ENCODE assay signal across 9 cellular contexts in the genomic region with DNA sequence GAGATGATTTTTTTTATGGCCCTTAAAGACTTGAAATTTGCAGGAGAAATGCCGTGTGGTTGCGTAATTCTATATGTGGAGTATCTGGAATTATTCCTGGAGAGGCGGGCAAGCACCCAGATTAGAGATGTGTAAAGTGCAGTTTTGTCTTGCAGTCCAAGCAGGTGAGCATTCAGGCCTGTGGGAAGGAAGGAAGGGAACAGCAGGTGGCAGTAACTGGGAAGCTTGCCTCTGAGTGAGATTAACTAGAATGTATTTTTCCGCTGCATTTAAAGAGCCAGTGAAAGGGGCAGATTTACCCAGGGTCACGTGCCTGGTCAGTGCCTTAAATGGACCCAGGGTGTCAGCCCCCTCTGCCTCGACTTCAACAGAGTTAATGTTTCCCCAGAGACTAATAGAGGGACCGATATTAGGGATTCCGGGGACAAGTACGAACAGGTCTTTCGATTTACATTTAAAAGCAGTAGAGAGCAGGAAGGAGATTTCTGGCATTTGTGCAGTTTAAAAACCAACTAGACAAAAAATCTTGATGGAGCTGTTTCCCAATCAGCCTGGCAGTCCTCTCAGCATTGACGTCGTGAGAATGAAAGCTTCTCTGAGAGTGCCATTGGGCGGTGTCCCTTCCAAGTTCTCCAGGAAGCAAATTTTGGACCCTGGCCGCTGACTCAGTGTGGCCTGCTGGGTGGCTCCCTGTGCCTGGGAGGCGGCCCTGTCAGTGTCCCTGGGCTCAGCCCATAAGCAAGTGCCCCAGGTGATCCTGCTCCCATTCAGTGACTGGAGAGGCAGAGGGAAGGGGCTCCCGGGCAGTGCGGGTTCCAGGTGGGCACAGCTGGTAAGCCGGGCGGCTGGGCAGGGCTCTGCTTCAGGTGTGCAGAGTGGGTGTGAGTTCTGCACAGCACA. TPM values are rescaled to one million over a fixed set of nuclear protein-coding genes. Genes with fewer than 3 reads are reported as not detected.
A peak's percentile ranks its signal among the peaks of the same experiment; 100 is the strongest.
DNase-seq lines count a peak whose midpoint lies in the region; ATAC-seq and TF ChIP-seq lines count a peak whose summit lies in the region.
"Had no signal": no experiment of that assay in that cellular context is flagged by ENCODE, and none has a peak within 500 bp of the region (broad histone marks: within the 10 kb centered on the region; RNA-seq: fewer than 3 reads in every experiment).

No MANE protein-coding gene starts in this region.

- no peaks in the 10 kb centered on the region for H3K36me3 ChIP-seq in heart right ventricle
- H3K36me3 ChIP-seq: BLaER1 had no signal

- TF ChIP-seq CTCF in VCaP (conservative IDR thresholded peaks at IDR 0.05) (peak; percentile 88), heart right ventricle (IDR thresholded peaks at IDR 0.05) (peak in 7 of 9 donors; percentile 26 to 61 (median 43))

- H3K27me3 ChIP-seq in heart right ventricle, result no peaks in the 10 kb centered on the region
- H3K27me3 ChIP-seq: BLaER1 had no signal

- H3K4me1 ChIP-seq in heart right ventricle, result peaks cover under 1 to 42% (median 30%) of the 10 kb centered on the region in 9 donors

- H3K27me3 Mint-ChIP-seq in natural killer cell treated with Interleukin-12 subunit alpha and Interleukin-12 subunit beta and Interleukin-15 and Interleukin-18, amount 100 ng/mL, for 72 hours, result no peaks in the 10 kb centered on the region

- H3K27ac ChIP-seq in VCaP (peak overlapping the region; percentile 5; the same call in 1 of the 2 replicates), heart right ventricle (peak overlapping the region in 4 of 10 donors; percentile 14 to 73 (median 23))
- H3K27ac ChIP-seq: BLaER1 had no signal

- peak; percentile 49 to 87 (median 70) for ATAC-seq in heart right ventricle
- ATAC-seq in natural killer cell treated with Interleukin-12 subunit alpha and Interleukin-12 subunit beta and Interleukin-15 and Interleukin-18, amount 100 ng/mL, for 72 hours, result no peak

- no peaks in the 10 kb centered on the region for H3K36me3 Mint-ChIP-seq in natural killer cell treated with Interleukin-12 subunit alpha and Interleukin-12 subunit beta and Interleukin-15 and Interleukin-18, amount 100 ng/mL, for 72 hours

- 71 to 82% methylated on average over 19 of the region's 19 CpGs for WGBS in heart right ventricle, 2 donors

- H3K27ac Mint-ChIP-seq in natural killer cell treated with Interleukin-12 subunit alpha and Interleukin-12 subunit beta and Interleukin-15 and Interleukin-18, amount 100 ng/mL, for 72 hours, result peak overlapping the region in 1 of 2 donors; percentile 18

- no peak overlapping the region for H3K4me3 Mint-ChIP-seq in natural killer cell treated with Interleukin-12 subunit alpha and Interleukin-12 subunit beta and Interleukin-15 and Interleukin-18, amount 100 ng/mL, for 72 hours

- no peaks in the 10 kb centered on the region for H3K9me3 Mint-ChIP-seq in natural killer cell treated with Interleukin-12 subunit alpha and Interleukin-12 subunit beta and Interleukin-15 and Interleukin-18, amount 100 ng/mL, for 72 hours

- no peak overlapping the region for H3K4me3 ChIP-seq in heart right ventricle
- H3K4me3 ChIP-seq: BLaER1 had no signal

- intact Hi-C loops in heart right ventricle (cut with DNase I), result loop anchor here in 8 of 10 donors (5.0 to 10.0 kb wide), 8 partner anchors 60 to 140 kb away; no protein-coding TSS in a partner anchor
- intact Hi-C loops in posterior vena cava (cut with DNase I), result loop anchor here in 1 of 2 donors (10.0 kb wide), 1 partner anchor 60 kb away; no protein-coding TSS in a partner anchor

- no peaks in the 10 kb centered on the region for H3K9me3 ChIP-seq in heart right ventricle
- H3K9me3 ChIP-seq: BLaER1 had no signal

- peaks cover 32% of the 10 kb centered on the region in 2 donors for H3K4me1 Mint-ChIP-seq in natural killer cell treated with Interleukin-12 subunit alpha and Interleukin-12 subunit beta and Interleukin-15 and Interleukin-18, amount 100 ng/mL, for 72 hours (ENCODE audit: low read depth in 2 of 2)

- DNase-seq in NCI-H1105 treated with DMSO at 0.1 percent for 48 hours (lab: John Stamatoyannopoulos, UW), result peak; percentile 7
- DNase-seq in NCI-H1105 (lab: John Stamatoyannopoulos, UW), result no peak
- peak; percentile 23 to 63 for DNase-seq in heart right ventricle
- peak; percentile 94 for DNase-seq in posterior vena cava (ENCODE audit: low spot score)
- no peak for DNase-seq in natural killer cell treated with Interleukin-12 subunit alpha and Interleukin-12 subunit beta and Interleukin-15 and Interleukin-18, amount 100 ng/mL, for 72 hours (ENCODE audit: low spot score)
- no peak for DNase-seq in NCI-H345 treated with DMSO at 0.1 percent for 48 hours (lab: John Stamatoyannopoulos, UW; ENCODE audit: unreplicated experiment)
- no peak for DNase-seq in AML-193 (lab: John Stamatoyannopoulos, UW)

RNA-seq across cellular contexts. Expression of a gene that starts 38.2 kb away (rescaled TPM):
- total RNA-seq in heart right ventricle (10 to 100 TPM in 5 of 10 donors, 1 to 10 TPM in 5; 5.6 to 19.6 (median 8.6) TPM), posterior vena cava (10 to 100 TPM; 30.3 to 35.5 TPM)
- polyA plus RNA-seq in heart right ventricle, result 10 to 100 TPM in 1 of 2 donors, 1 to 10 TPM in 1; 6.0 to 10.1 TPM
- total RNA-seq in natural killer cell treated with Interleukin-12 subunit alpha and Interleukin-12 subunit beta and Interleukin-15 and Interleukin-18, amount 100 ng/mL, for 72 hours, result 100 to 1,000 TPM; 122 to 236 TPM

Comparison
In these comparisons a context has a peak if more than half of its experiments do, and no peak if none do; other contexts are left out.
1. DNase-seq: peak in NCI-H1105 treated with DMSO at 0.1 percent for 48 hours (single experiment), heart right ventricle (2 of 2) and posterior vena cava (single experiment); none in NCI-H1105 (single experiment), natural killer cell treated with Interleukin-12 subunit alpha and Interleukin-12 subunit beta and Interleukin-15 and Interleukin-18, amount 100 ng/mL, for 72 hours (single experiment), NCI-H345 treated with DMSO at 0.1 percent for 48 hours (single experiment) and AML-193 (0 of 2).
2. ATAC-seq: peak in heart right ventricle (8 of 8); none in natural killer cell treated with Interleukin-12 subunit alpha and Interleukin-12 subunit beta and Interleukin-15 and Interleukin-18, amount 100 ng/mL, for 72 hours (0 of 2).